ENCODE assay signal across 26 cellular contexts in the genomic region with DNA sequence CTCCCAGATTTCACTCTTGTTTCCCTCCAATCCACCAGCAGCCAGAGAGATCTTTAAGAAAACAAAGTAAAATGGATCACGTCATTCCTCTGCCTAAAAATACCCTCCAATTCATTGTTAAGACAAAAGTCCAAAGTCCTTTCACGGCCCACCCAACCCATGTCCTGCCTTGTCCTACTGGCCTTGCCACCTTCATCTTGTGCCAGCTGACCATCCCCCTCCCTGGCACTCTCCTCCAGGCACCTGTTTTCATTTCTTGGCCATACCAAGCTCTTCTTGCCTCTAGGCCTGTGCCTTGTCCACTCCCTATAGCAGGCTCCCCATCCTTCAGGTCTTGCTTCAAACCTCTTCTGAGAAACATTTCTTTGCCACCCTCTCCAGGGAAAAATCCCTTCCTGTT.
"Had no signal": no experiment of that assay in that cellular context is flagged by ENCODE, and none has a peak within 500 bp of the region (broad histone marks: within the 10 kb centered on the region; RNA-seq: fewer than 3 reads in every experiment).

No MANE protein-coding gene starts in this region.

- DNase-seq: activated CD4-positive, alpha-beta T cell treated with anti-CD3 and anti-CD28 coated beads, Interleukin-2, amount 10 ng/mL, durations not matched to agents 24 days and 14 days; activated CD4-positive, alpha-beta T cell treated with anti-CD3 and anti-CD28 coated beads, Interleukin-2, amount 50 U/mL, for 4 hours; activated CD4-positive, CD25-positive, alpha-beta regulatory T cell; activated CD8-positive, alpha-beta T cell treated with anti-CD3 and anti-CD28 coated beads for 36 hours; activated effector memory CD4-positive, alpha-beta T cell treated with anti-CD3 and anti-CD28 coated beads, Interleukin-2, amount 50 U/mL, for 16 hours; activated naive CD4-positive, alpha-beta T cell; activated naive CD4-positive, alpha-beta T cell treated with anti-CD3 and anti-CD28 coated beads, Interleukin-2, amount 50 U/mL, for 16 hours; activated naive CD8-positive, alpha-beta T cell treated with anti-CD3 and anti-CD28 coated beads for 36 hours; activated T-cell treated with anti-CD3 and anti-CD28 coated beads, Interleukin-2, amount 50 U/mL, for 1 hour; activated T-cell treated with anti-CD3 and anti-CD28 coated beads, Interleukin-2, amount 50 U/mL, for 72 hours; amniotic stem cell; central memory CD4-positive, alpha-beta T cell; NCI-H1092 treated with DMSO at 0.1 percent for 48 hours; NCI-H1417; NCI-H187 treated with DMSO at 0.1 percent for 48 hours; NCI-H2081; NCI-H226; NCI-H524 treated with DMSO at 0.1 percent for 48 hours; SHP77; SJCRH30; T1000; WERI-Rb-1 had no signal

- ATAC-seq: activated CD8-positive, alpha-beta T cell treated with anti-CD3 and anti-CD28 coated beads for 36 hours; activated T-cell treated with anti-CD3 and anti-CD28 coated beads, Interleukin-2, amount 50 U/mL, for 72 hours; activated T-helper 17 cell treated with anti-CD3 and anti-CD28 coated beads, Interleukin-2, amount 50 U/mL, for 72 hours; K562; Panc1 had no signal

- H3K27ac ChIP-seq: SJCRH30, SK-N-MC, WERI-Rb-1 had no signal

- H3K4me3 ChIP-seq: K562, SJCRH30, SK-N-MC had no signal

- H3K27me3 ChIP-seq: SJCRH30 had no signal

- H3K36me3 ChIP-seq: SJCRH30, WERI-Rb-1 had no signal

- H3K4me1 ChIP-seq: SJCRH30 had no signal
